Comparison of ENCODE assay signal across 2 cellular contexts in genomic region chr17:60970741-60971140, GRCh38.
TF ChIP-seq lines count a peak whose summit lies in the region.

No MANE protein-coding gene starts in this region.

TF ChIP-seq in HepG2, 621 proteins besides CTCF, POLR2A, EP300 and RAD21 (continued from another document):
- no peak for TF ChIP-seq ZFP91 (CRISPR knock-in tag; IDR thresholded peaks at IDR 0.05; ENCODE audit: borderline replicate concordance)
- TF ChIP-seq ATF7 (IDR thresholded peaks at IDR 0.05) = peak; percentile 90
- TF ChIP-seq ATF7 (CRISPR knock-in tag; IDR thresholded peaks at IDR 0.05) = no peak

TF ChIP-seq in IMR-90, 13 proteins besides CTCF, POLR2A, EP300 and RAD21 (continued from another document):
- TF ChIP-seq, protein P1, sequence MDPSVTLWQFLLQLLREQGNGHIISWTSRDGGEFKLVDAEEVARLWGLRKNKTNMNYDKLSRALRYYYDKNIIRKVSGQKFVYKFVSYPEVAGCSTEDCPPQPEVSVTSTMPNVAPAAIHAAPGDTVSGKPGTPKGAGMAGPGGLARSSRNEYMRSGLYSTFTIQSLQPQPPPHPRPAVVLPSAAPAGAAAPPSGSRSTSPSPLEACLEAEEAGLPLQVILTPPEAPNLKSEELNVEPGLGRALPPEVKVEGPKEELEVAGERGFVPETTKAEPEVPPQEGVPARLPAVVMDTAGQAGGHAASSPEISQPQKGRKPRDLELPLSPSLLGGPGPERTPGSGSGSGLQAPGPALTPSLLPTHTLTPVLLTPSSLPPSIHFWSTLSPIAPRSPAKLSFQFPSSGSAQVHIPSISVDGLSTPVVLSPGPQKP (IDR thresholded peaks at IDR 0.05; ENCODE audit: borderline replicate concordance, low read depth, low read length) = no peak
- no peak for TF ChIP-seq BHLHE40 (IDR thresholded peaks at IDR 0.05; ENCODE audit: low read depth, low read length)
